ENCODE assay signal across 12 cellular contexts in the genomic region with DNA sequence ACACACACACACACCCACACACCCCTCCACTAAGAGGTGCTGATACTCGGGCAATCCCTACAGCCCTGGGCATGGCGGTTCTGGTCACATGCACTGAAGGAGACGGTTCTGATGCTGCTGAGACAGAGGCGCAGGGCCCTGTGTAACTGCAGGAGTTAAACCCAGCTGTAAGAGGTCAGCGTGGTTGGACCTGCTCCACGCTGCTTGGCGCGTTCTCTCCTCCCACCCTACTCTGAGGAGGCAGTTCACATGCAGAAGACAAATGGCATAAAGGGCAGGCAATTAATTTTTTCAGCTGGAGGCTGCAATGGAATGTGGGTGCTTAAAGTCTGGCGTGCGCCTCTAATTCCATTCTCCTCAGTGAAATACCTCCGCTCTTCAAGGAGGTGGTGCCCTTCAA. TPM values are rescaled to one million over a fixed set of nuclear protein-coding genes. Genes with fewer than 3 reads are reported as not detected.
DNase-seq lines count a peak whose midpoint lies in the region; ATAC-seq and TF ChIP-seq lines count a peak whose summit lies in the region.
"Had no signal": no experiment of that assay in that cellular context is flagged by ENCODE, and none has a peak within 500 bp of the region (broad histone marks: within the 10 kb centered on the region; RNA-seq: fewer than 3 reads in every experiment).

No MANE protein-coding gene starts in this region.

- no peak for ATAC-seq in activated CD8-positive, alpha-beta memory T cell treated with anti-CD3 and anti-CD28 coated beads, Interleukin-2, amount 10 ng/mL, durations not matched to agents 7 days and 5 days

- no peak for DNase-seq in activated CD8-positive, alpha-beta memory T cell treated with anti-CD3 and anti-CD28 coated beads, Interleukin-2, amount 10 ng/mL, durations not matched to agents 7 days and 5 days
- DNase-seq in activated CD8-positive, alpha-beta memory T cell treated with anti-CD3 and anti-CD28 coated beads, Interleukin-2, amount 50 U/mL, for 48 hours, result no peak
- DNase-seq in colonic mucosa (peak; percentile 25), thyroid gland (peak; percentile 43), NCI-H69 (lab: John Stamatoyannopoulos, UW) (no peak), HUDEP-2 (lab: John Stamatoyannopoulos, UW; ENCODE audit: unreplicated experiment in 76 of 76) (no peak), COLO829 (ENCODE audit: low spot score) (no peak)
- DNase-seq: brain microvascular endothelial cell, NCI-H1694 treated with DMSO at 0.1 percent for 48 hours, OCI-M1, trophoblast cell had no signal

- CTCF ChIA-PET in activated CD8-positive, alpha-beta memory T cell treated with anti-CD3 and anti-CD28 coated beads, Interleukin-2, amount 10 ng/mL, durations not matched to agents 7 days and 5 days (lab: Charles Lee), result interaction anchor here (1.3 to 4.5 kb wide), 2 partner anchors 54 to 78 kb away, joined by 3 to 42 read pairs; a partner anchor contains a TSS

- H3K36me3 ChIP-seq in colonic mucosa (no peaks in the 10 kb centered on the region), muscle layer of colon (ENCODE audit: insufficient read depth, low read length) (no peaks in the 10 kb centered on the region), thyroid gland (no peaks in the 10 kb centered on the region)
- H3K36me3 ChIP-seq: brain microvascular endothelial cell had no signal

- H3K4me3 Mint-ChIP-seq in activated CD8-positive, alpha-beta memory T cell treated with anti-CD3 and anti-CD28 coated beads, Interleukin-2, amount 10 ng/mL, durations not matched to agents 7 days and 5 days, result no peak overlapping the region

- no peaks in the 10 kb centered on the region for H3K9me3 ChIP-seq in colonic mucosa
- H3K9me3 ChIP-seq in muscle layer of colon (ENCODE audit: low read length), result no peaks in the 10 kb centered on the region
- no peaks in the 10 kb centered on the region for H3K9me3 ChIP-seq in thyroid gland

- H3K27ac Mint-ChIP-seq in activated CD8-positive, alpha-beta memory T cell treated with anti-CD3 and anti-CD28 coated beads, Interleukin-2, amount 10 ng/mL, durations not matched to agents 7 days and 5 days, result peak overlapping the region; percentile 98

- TF ChIP-seq CTCF in colonic mucosa (IDR thresholded peaks at IDR 0.05) (no peak), thyroid gland (IDR thresholded peaks at IDR 0.05) (no peak)

- H3K27me3 ChIP-seq in colonic mucosa, result no peaks in the 10 kb centered on the region
- no peaks in the 10 kb centered on the region for H3K27me3 ChIP-seq in muscle layer of colon (ENCODE audit: control insufficient read depth in 1 of 2, insufficient read depth in 2 of 2, low read length in 2 of 2)
- H3K27me3 ChIP-seq in thyroid gland, result no peaks in the 10 kb centered on the region
- H3K27me3 ChIP-seq: brain microvascular endothelial cell had no signal

- peaks cover 42% of the 10 kb centered on the region for H3K4me1 Mint-ChIP-seq in activated CD8-positive, alpha-beta memory T cell treated with anti-CD3 and anti-CD28 coated beads, Interleukin-2, amount 10 ng/mL, durations not matched to agents 7 days and 5 days

- no peaks in the 10 kb centered on the region for H3K4me1 ChIP-seq in colonic mucosa
- peaks cover 41% of the 10 kb centered on the region for H3K4me1 ChIP-seq in muscle layer of colon (ENCODE audit: insufficient read depth, low read length)
- H3K4me1 ChIP-seq in thyroid gland, result peaks cover 28 to 30% of the 10 kb centered on the region in 2 donors

- 52 to 56% methylated on average over 11 of the region's 11 CpGs for WGBS in thyroid gland, 2 donors

- H3K27ac ChIP-seq in colonic mucosa (no peak overlapping the region), muscle layer of colon (ENCODE audit: low read depth, low read length) (peak overlapping the region; percentile 90), thyroid gland (peak overlapping the region; percentile 83 to 96 (median 92))
- H3K27ac ChIP-seq: brain microvascular endothelial cell had no signal

- peaks cover 3% of the 10 kb centered on the region for H3K27me3 Mint-ChIP-seq in activated CD8-positive, alpha-beta memory T cell treated with anti-CD3 and anti-CD28 coated beads, Interleukin-2, amount 10 ng/mL, durations not matched to agents 7 days and 5 days

- intact Hi-C loops in colonic mucosa (cut with DNase I) (loop anchor here (10.0 kb wide), 1 partner anchor 66 kb away; no protein-coding TSS in a partner anchor), thyroid gland (cut with DNase I) (loop anchor here (10.0 kb wide), 1 partner anchor 76 kb away; a partner anchor contains a TSS)

- TF ChIP-seq POLR2A in thyroid gland (IDR thresholded peaks at IDR 0.05), result no peak

- peaks cover 1% of the 10 kb centered on the region for H3K36me3 Mint-ChIP-seq in activated CD8-positive, alpha-beta memory T cell treated with anti-CD3 and anti-CD28 coated beads, Interleukin-2, amount 10 ng/mL, durations not matched to agents 7 days and 5 days

- no peak overlapping the region for H3K9ac ChIP-seq in colonic mucosa (ENCODE audit: low read depth in 2 of 2, low read length in 2 of 2)
- peak overlapping the region; percentile 49 for H3K9ac ChIP-seq in muscle layer of colon (ENCODE audit: low read length)

- H3K9me3 Mint-ChIP-seq in activated CD8-positive, alpha-beta memory T cell treated with anti-CD3 and anti-CD28 coated beads, Interleukin-2, amount 10 ng/mL, durations not matched to agents 7 days and 5 days (ENCODE audit: low read depth), result no peaks in the 10 kb centered on the region

- H3K4me3 ChIP-seq in colonic mucosa (no peak overlapping the region), muscle layer of colon (ENCODE audit: low read depth in 1 of 2, low read length in 2 of 2) (peak overlapping the region in 1 of 2 donors; percentile 53), thyroid gland (replicated peaks in 1 of 3) (no peak overlapping the region)

RNA-seq across cellular contexts. Expression of a gene that starts 35.2 kb away (rescaled TPM):
- not detected for total RNA-seq in activated CD8-positive, alpha-beta memory T cell treated with anti-CD3 and anti-CD28 coated beads, Interleukin-2, amount 10 ng/mL, durations not matched to agents 7 days and 5 days
- not detected for total RNA-seq in colonic mucosa
- not detected for total RNA-seq in thyroid gland

Comparison
In these comparisons a context has a peak if more than half of its experiments do, and no peak if none do; other contexts are left out.
1. DNase-seq: peak in colonic mucosa (single experiment) and thyroid gland (2 of 2); none in activated CD8-positive, alpha-beta memory T cell treated with anti-CD3 and anti-CD28 coated beads, Interleukin-2, amount 10 ng/mL, durations not matched to agents 7 days and 5 days (single experiment), activated CD8-positive, alpha-beta memory T cell treated with anti-CD3 and anti-CD28 coated beads, Interleukin-2, amount 50 U/mL, for 48 hours (single experiment), NCI-H69 (single experiment), HUDEP-2 (0 of 76) and COLO829 (single experiment).